7 cellular contexts compared by ENCODE assay signal in genomic region chr2:74440005-74440377, GRCh38. TPM values are rescaled to one million over a fixed set of nuclear protein-coding genes. Genes with fewer than 3 reads are reported as not detected.
DNase-seq lines count a peak whose midpoint lies in the region; ATAC-seq lines count a peak whose summit lies in the region.

No MANE protein-coding gene starts in this region.

- H3K36me3 ChIP-seq in iPS-18a (ENCODE audit: control insufficient read depth, low read depth, low read length): peaks cover 8% of the 10 kb centered on the region

- H3K4me3 ChIP-seq in iPS-18a (ENCODE audit: low read length): peak overlapping the region; percentile 88
- H3K4me3 ChIP-seq in skin epidermis: peak overlapping the region; percentile 35 to 61 (median 48)

- ATAC-seq in HG03095 (IDR thresholded peaks at IDR 0.05; ENCODE audit: unreplicated experiment) (no peak), HG02884 (IDR thresholded peaks at IDR 0.05; ENCODE audit: unreplicated experiment) (no peak)

- H3K27ac ChIP-seq in iPS-18a (ENCODE audit: low read length) (no peak overlapping the region), skin epidermis (peak overlapping the region in 20 of 21 experiments; percentile 41 to 94 (median 84))

- H3K9ac ChIP-seq in iPS-18a (ENCODE audit: low read length): peak overlapping the region; percentile 84

- H3K9me3 ChIP-seq in iPS-18a (ENCODE audit: control insufficient read depth, low read depth, low read length): no peaks in the 10 kb centered on the region

- no peaks in the 10 kb centered on the region for H3K27me3 ChIP-seq in iPS-18a (ENCODE audit: control insufficient read depth, insufficient read depth, low read length)

- peaks cover 23% of the 10 kb centered on the region for H3K4me1 ChIP-seq in iPS-18a (ENCODE audit: control insufficient read depth, low read depth, low read length)

- DNase-seq in HT1080 (ENCODE audit: low read depth) (peak; percentile 63), astrocyte of the hippocampus (ENCODE audit: low read depth, low spot score) (peak; percentile 67)
- DNase-seq in NK-92 treated with Interleukin-12 subunit alpha and Interleukin-12 subunit beta, amount 100 ng/mL, for 24 hours (lab: John Stamatoyannopoulos, UW): no peak

RNA-seq across cellular contexts. Expression of gene RTKN, which starts 1.7 kb away (rescaled TPM):
- 15.8 and 21.1 TPM in 2 replicates for total RNA-seq in HT1080 (2014; rRNA removed; shearing (Covaris generic))
- polyA plus RNA-seq in HT1080 (2015; cell fraction: cytosol; rRNA removed): 9.5 and 11.3 TPM in 2 replicates
- polyA plus RNA-seq in HT1080 (2015; cell fraction: nucleus; rRNA removed): 28.7 and 32.0 TPM in 2 replicates

RNA-seq across cellular contexts. Expression of gene INO80B, which starts 14.9 kb away (rescaled TPM):
- 19.0 and 19.6 TPM in 2 replicates for total RNA-seq in HT1080 (2014; rRNA removed; shearing (Covaris generic))
- polyA plus RNA-seq in HT1080 (2015; cell fraction: cytosol; rRNA removed): 15.8 and 22.0 TPM in 2 replicates
- polyA plus RNA-seq in HT1080 (2015; cell fraction: nucleus; rRNA removed): 30.4 and 41.7 TPM in 2 replicates

RNA-seq across cellular contexts. Expression of gene WBP1, which starts 18.2 kb away (rescaled TPM):
- total RNA-seq in HT1080 (2014; rRNA removed; shearing (Covaris generic)): 31.0 and 47.8 TPM in 2 replicates
- 53.6 and 60.0 TPM in 2 replicates for polyA plus RNA-seq in HT1080 (2015; cell fraction: cytosol; rRNA removed)
- 102 and 134 TPM in 2 replicates for polyA plus RNA-seq in HT1080 (2015; cell fraction: nucleus; rRNA removed)

RNA-seq across cellular contexts. Expression of gene WDR54, which starts 18.5 kb away (rescaled TPM):
- 59.7 and 66.7 TPM in 2 replicates for total RNA-seq in HT1080 (2014; rRNA removed; shearing (Covaris generic))
- polyA plus RNA-seq in HT1080 (2015; cell fraction: cytosol; rRNA removed): 61.0 and 73.3 TPM in 2 replicates
- polyA plus RNA-seq in HT1080 (2015; cell fraction: nucleus; rRNA removed): 59.2 and 63.0 TPM in 2 replicates

RNA-seq across cellular contexts. Expression of gene C2orf81, which starts 18.6 kb away (rescaled TPM):
- 0.37 and 2.2 TPM in 2 replicates for total RNA-seq in HT1080 (2014; rRNA removed; shearing (Covaris generic))
- 1.3 and 2.9 TPM in 2 replicates for polyA plus RNA-seq in HT1080 (2015; cell fraction: cytosol; rRNA removed)
- polyA plus RNA-seq in HT1080 (2015; cell fraction: nucleus; rRNA removed): 1.9 and 2.3 TPM in 2 replicates
